In the genomic region with DNA sequence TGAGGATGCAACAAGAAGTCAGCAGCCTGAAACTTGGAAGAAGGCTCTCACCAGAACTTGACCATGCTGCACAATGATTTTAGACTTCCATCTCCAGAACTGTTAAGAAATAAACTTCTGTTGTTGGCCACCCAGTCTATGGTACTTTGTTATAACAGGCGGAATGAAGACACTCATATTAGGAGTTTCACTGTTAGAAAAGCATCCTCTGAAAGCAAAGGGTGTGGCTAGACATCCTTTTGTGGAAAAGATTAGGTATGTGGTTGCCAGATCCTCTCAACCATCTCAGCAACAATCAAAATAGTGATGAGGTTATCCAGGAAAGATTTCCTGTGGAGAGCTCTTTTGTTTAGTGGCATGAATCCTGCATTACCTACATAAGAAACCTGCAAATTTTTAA, we compare ENCODE assay signal across 22 cellular contexts. TPM values are rescaled to one million over a fixed set of nuclear protein-coding genes. Genes with fewer than 3 reads are reported as not detected.
DNase-seq lines count a peak whose midpoint lies in the region; ATAC-seq and TF ChIP-seq lines count a peak whose summit lies in the region.
"Had no signal": no experiment of that assay in that cellular context is flagged by ENCODE, and none has a peak within 500 bp of the region (broad histone marks: within the 10 kb centered on the region; RNA-seq: fewer than 3 reads in every experiment).

No MANE protein-coding gene starts in this region.

- H3K27me3 ChIP-seq in mammary epithelial cell (ENCODE audit: insufficient read depth, low read length): no peaks in the 10 kb centered on the region
- H3K27me3 ChIP-seq: BLaER1, Peyer's patch had no signal

- CTCF ChIA-PET in activated CD4-positive, alpha-beta T cell treated with anti-CD3 and anti-CD28 coated beads for 36 hours (lab: Charles Lee): interaction anchor here (0.7 to 1.9 kb wide), 5 partner anchors 11 to 102 kb away, joined by 3 to 6 read pairs (median 3); no protein-coding TSS in a partner anchor
- CTCF ChIA-PET in mammary epithelial cell (lab: Charles Lee; ENCODE audit: low non-redundant PET) (no interaction called here), MCF 10A (lab: Yijun Ruan, JAX) (interaction anchor here (0.8 to 3.0 kb wide), 4 partner anchors 8 to 1153 kb away, joined by 3 to 10 read pairs (median 6); no protein-coding TSS in a partner anchor)

- H3K4me1 ChIP-seq in mammary epithelial cell (ENCODE audit: insufficient read depth, low read length): peaks cover 66% of the 10 kb centered on the region
- H3K4me1 ChIP-seq: BLaER1, Peyer's patch had no signal

- H4K20me1 ChIP-seq in mammary epithelial cell (ENCODE audit: insufficient read depth, low read length): no peaks in the 10 kb centered on the region
- H4K20me1 ChIP-seq: BLaER1 had no signal

- peaks cover 46% of the 10 kb centered on the region for H3K4me1 Mint-ChIP-seq in activated CD4-positive, alpha-beta T cell treated with anti-CD3 and anti-CD28 coated beads for 36 hours
- peaks cover 22% of the 10 kb centered on the region for H3K4me1 Mint-ChIP-seq in MCF 10A (ENCODE audit: insufficient read depth, unreplicated experiment)
- peaks cover 60% of the 10 kb centered on the region for H3K4me1 Mint-ChIP-seq in activated naive CD8-positive, alpha-beta T cell treated with anti-CD3 and anti-CD28 coated beads, Interleukin-2, amount 50 U/mL, for 24 hours

- peaks cover 16% of the 10 kb centered on the region for H3K27me3 Mint-ChIP-seq in activated CD4-positive, alpha-beta T cell treated with anti-CD3 and anti-CD28 coated beads for 36 hours
- H3K27me3 Mint-ChIP-seq in MCF 10A (ENCODE audit: insufficient read depth, unreplicated experiment): no peaks in the 10 kb centered on the region
- peaks cover 10% of the 10 kb centered on the region for H3K27me3 Mint-ChIP-seq in activated naive CD8-positive, alpha-beta T cell treated with anti-CD3 and anti-CD28 coated beads, Interleukin-2, amount 50 U/mL, for 24 hours

- no peak for DNase-seq in activated CD4-positive, alpha-beta T cell treated with anti-CD3 and anti-CD28 coated beads for 36 hours
- no peak for DNase-seq in activated CD4-positive, alpha-beta T cell treated with anti-CD3 and anti-CD28 coated beads for 1 hour
- DNase-seq in mammary epithelial cell (no peak), MCF 10A (ENCODE audit: unreplicated experiment) (no peak), substantia nigra (lab: John Stamatoyannopoulos, UW) (no peak), COLO668 (lab: John Stamatoyannopoulos, UW; ENCODE audit: unreplicated experiment) (no peak)
- DNase-seq in activated naive CD8-positive, alpha-beta T cell treated with anti-CD3 and anti-CD28 coated beads, Interleukin-2, amount 50 U/mL, for 24 hours: no peak
- DNase-seq: 8988T; CD8-positive, alpha-beta T cell; DMS79 treated with DMSO at 0.1 percent for 48 hours; MV-4-11; NCI-H1436; NCI-H2029 treated with DMSO at 0.1 percent for 48 hours; NCI-H2227 treated with DMSO at 0.1 percent for 48 hours; NCI-H524; Peyer's patch had no signal

- H3K4me3 Mint-ChIP-seq in activated CD4-positive, alpha-beta T cell treated with anti-CD3 and anti-CD28 coated beads for 36 hours: no peak overlapping the region
- H3K4me3 Mint-ChIP-seq in MCF 10A (ENCODE audit: unreplicated experiment): no peak overlapping the region
- H3K4me3 Mint-ChIP-seq in activated naive CD8-positive, alpha-beta T cell treated with anti-CD3 and anti-CD28 coated beads, Interleukin-2, amount 50 U/mL, for 24 hours: no peak overlapping the region
- H3K4me3 Mint-ChIP-seq: CD8-positive, alpha-beta T cell had no signal

- in situ Hi-C loops in mammary epithelial cell (cut with MboI; ENCODE audit: low sequenced_read_pairs in 2 of 2): no loop called here

- H3K27ac ChIP-seq in mammary epithelial cell (ENCODE audit: insufficient read depth, low read depth, low read length) (peak overlapping the region; percentile 86), substantia nigra (ENCODE audit: low read depth, low read length, poor library complexity, severe bottlenecking) (peak overlapping the region; percentile 5)
- H3K27ac ChIP-seq: BLaER1, Peyer's patch had no signal

- dilution Hi-C loops in mammary epithelial cell (cut with HindIII; ENCODE audit: low sequenced_read_pairs): no loop called here

- no peak for TF ChIP-seq CTCF in mammary epithelial cell (conservative IDR thresholded peaks at IDR 0.05 in 1 of 2, IDR thresholded peaks at IDR 0.05 in 1 of 2; ENCODE audit: extremely low read depth in 1 of 2, insufficient read depth in 1 of 2, low read depth in 1 of 2, low read length in 2 of 2)
- TF ChIP-seq CTCF in MCF 10A (IDR thresholded peaks at IDR 0.05; ENCODE audit: unreplicated experiment): no peak

- H3K4me3 ChIP-seq in mammary epithelial cell (replicated peaks in 1 of 3; ENCODE audit: insufficient read depth in 1 of 3, low read depth in 2 of 3, low read length in 3 of 3): no peak overlapping the region
- H3K4me3 ChIP-seq: BLaER1, HAP-1, K562, Peyer's patch had no signal

- no peak overlapping the region for H3K4me2 ChIP-seq in mammary epithelial cell (ENCODE audit: insufficient read depth, low read depth, low read length)
- H3K4me2 ChIP-seq: BLaER1 had no signal

- peak overlapping the region; percentile 53 for H3K27ac Mint-ChIP-seq in activated CD4-positive, alpha-beta T cell treated with anti-CD3 and anti-CD28 coated beads for 36 hours
- no peak overlapping the region for H3K27ac Mint-ChIP-seq in MCF 10A (ENCODE audit: low read depth, unreplicated experiment)
- H3K27ac Mint-ChIP-seq in activated naive CD8-positive, alpha-beta T cell treated with anti-CD3 and anti-CD28 coated beads, Interleukin-2, amount 50 U/mL, for 24 hours: peak overlapping the region; percentile 37
- H3K27ac Mint-ChIP-seq: CD8-positive, alpha-beta T cell had no signal

- H3K9me3 Mint-ChIP-seq in activated CD4-positive, alpha-beta T cell treated with anti-CD3 and anti-CD28 coated beads for 36 hours (ENCODE audit: low read depth): no peaks in the 10 kb centered on the region
- H3K9me3 Mint-ChIP-seq in MCF 10A (ENCODE audit: unreplicated experiment): peaks cover 8% of the 10 kb centered on the region
- no peaks in the 10 kb centered on the region for H3K9me3 Mint-ChIP-seq in activated naive CD8-positive, alpha-beta T cell treated with anti-CD3 and anti-CD28 coated beads, Interleukin-2, amount 50 U/mL, for 24 hours
- H3K9me3 Mint-ChIP-seq: CD8-positive, alpha-beta T cell had no signal

- BruUV-seq in mammary epithelial cell (replicated peaks; lab: Mats Ljungman, UMichigan) (no TSS peak), MCF 10A (replicated peaks; lab: Mats Ljungman, UMichigan) (no TSS peak)

- H3K36me3 Mint-ChIP-seq in activated CD4-positive, alpha-beta T cell treated with anti-CD3 and anti-CD28 coated beads for 36 hours (ENCODE audit: low read depth): no peaks in the 10 kb centered on the region
- H3K36me3 Mint-ChIP-seq in MCF 10A (ENCODE audit: insufficient read depth, unreplicated experiment): no peaks in the 10 kb centered on the region
- no peaks in the 10 kb centered on the region for H3K36me3 Mint-ChIP-seq in activated naive CD8-positive, alpha-beta T cell treated with anti-CD3 and anti-CD28 coated beads, Interleukin-2, amount 50 U/mL, for 24 hours (ENCODE audit: low read depth)
- H3K36me3 Mint-ChIP-seq: CD8-positive, alpha-beta T cell had no signal

- no peak overlapping the region for H2AFZ ChIP-seq in mammary epithelial cell (ENCODE audit: low read depth, low read length)

- WGBS in mammary epithelial cell (ENCODE audit: low coverage, missing lambda C conversion rate): 86% methylated on average over 1 of the region's 1 CpG

- ATAC-seq in activated CD4-positive, alpha-beta T cell treated with anti-CD3 and anti-CD28 coated beads for 36 hours: peak; percentile 45
- ATAC-seq in activated naive CD8-positive, alpha-beta T cell treated with anti-CD3 and anti-CD28 coated beads, Interleukin-2, amount 50 U/mL, for 24 hours: peak; percentile 30
- no peak for ATAC-seq in GM18873 (IDR thresholded peaks at IDR 0.05; ENCODE audit: low FRiP score, unreplicated experiment)
- ATAC-seq: CD8-positive, alpha-beta T cell; K562; Right ventricle myocardium inferior had no signal

- H3K9ac ChIP-seq in mammary epithelial cell (ENCODE audit: insufficient read depth, low read length): no peak overlapping the region
- H3K9ac ChIP-seq: BLaER1 had no signal

- H3K79me2 ChIP-seq in mammary epithelial cell (ENCODE audit: insufficient read depth, low read length): peaks cover 94% of the 10 kb centered on the region

- peaks cover 8% of the 10 kb centered on the region for H3K36me3 ChIP-seq in mammary epithelial cell (ENCODE audit: insufficient read depth, low read length)
- H3K36me3 ChIP-seq: BLaER1, HAP-1, Peyer's patch had no signal

- intact Hi-C loops in activated CD4-positive, alpha-beta T cell treated with anti-CD3 and anti-CD28 coated beads for 36 hours (cut with DNase I, micrococcal nuclease): loop anchor here (1.0 to 5.0 kb wide), 4 partner anchors 21 to 208 kb away; no protein-coding TSS in a partner anchor
- intact Hi-C loops in mammary epithelial cell (cut with micrococcal nuclease): no loop called here
- intact Hi-C loops in MCF 10A (cut with micrococcal nuclease): no loop called here

- no peaks in the 10 kb centered on the region for H3K9me3 ChIP-seq in mammary epithelial cell (replicated peaks; ENCODE audit: insufficient read depth, low read length)
- H3K9me3 ChIP-seq: HAP-1, Peyer's patch had no signal

- POLR2A ChIA-PET in activated CD4-positive, alpha-beta T cell treated with anti-CD3 and anti-CD28 coated beads for 36 hours (lab: Charles Lee): no interaction called here
- POLR2A ChIA-PET in MCF 10A (lab: Yijun Ruan, JAX): interaction anchor here (0.6 to 3.2 kb wide), 3 partner anchors 14 to 88 kb away, joined by 3 to 9 read pairs (median 5); no protein-coding TSS in a partner anchor

RNA-seq across cellular contexts. Expression of a gene that starts 20.7 kb away (rescaled TPM):
- under 1 TPM; 0.61 to 0.71 TPM for total RNA-seq in activated CD4-positive, alpha-beta T cell treated with anti-CD3 and anti-CD28 coated beads for 36 hours
- total RNA-seq in mammary epithelial cell: 100 to 1,000 TPM; 191 to 204 TPM
- 86.5 TPM for polyA plus RNA-seq in mammary epithelial cell
- polyA minus RNA-seq in mammary epithelial cell: 266 TPM
- total RNA-seq in MCF 10A (2022): 14.1 and 16.8 TPM in 2 replicates
- total RNA-seq: CD8-positive, alpha-beta T cell; G401 had no signal

Comparison
In these comparisons a context has a peak if more than half of its experiments do, and no peak if none do; other contexts are left out.
1. RNA of a gene that starts 20.7 kb away (total RNA-seq): 191 to 204 TPM in mammary epithelial cell; 14.1 to 16.8 TPM in MCF 10A and 0.61 to 0.71 TPM in activated CD4-positive, alpha-beta T cell treated with anti-CD3 and anti-CD28 coated beads for 36 hours; every median in the first group is over 10 times any median in the second.
2. intact Hi-C loops: an anchor here in activated CD4-positive, alpha-beta T cell treated with anti-CD3 and anti-CD28 coated beads for 36 hours (1.0 to 5.0 kb wide); none called in mammary epithelial cell and MCF 10A.